ENCODE assay signal across 1 cellular context in the genomic region with DNA sequence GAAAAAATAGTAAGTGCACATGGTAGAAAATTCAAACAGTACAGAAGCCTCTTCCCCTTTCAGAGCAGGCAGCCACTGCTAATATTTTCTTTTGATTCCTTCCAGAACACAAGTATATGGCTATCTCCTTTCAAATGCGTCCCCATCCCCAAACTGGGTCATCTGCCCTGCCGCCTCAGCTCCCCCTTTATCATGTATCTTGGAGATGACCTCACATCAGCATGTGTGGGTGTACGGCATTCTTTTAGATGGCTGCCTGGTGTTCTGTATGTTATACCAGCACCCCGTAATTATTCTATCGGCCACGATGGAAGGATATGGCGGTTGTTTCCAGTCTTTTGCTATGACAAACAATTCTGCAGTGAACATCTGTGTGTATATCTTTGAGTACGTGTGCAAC.
TF ChIP-seq lines count a peak whose summit lies in the region.

No MANE protein-coding gene starts in this region.

TF ChIP-seq in SK-N-SH, 30 proteins besides CTCF, POLR2A, EP300 and RAD21 (continued from another document):
- TF ChIP-seq, protein P1, sequence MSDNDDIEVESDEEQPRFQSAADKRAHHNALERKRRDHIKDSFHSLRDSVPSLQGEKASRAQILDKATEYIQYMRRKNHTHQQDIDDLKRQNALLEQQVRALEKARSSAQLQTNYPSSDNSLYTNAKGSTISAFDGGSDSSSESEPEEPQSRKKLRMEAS (IDR thresholded peaks at IDR 0.05; ENCODE audit: low read depth), result no peak
- TF ChIP-seq CHD2 (IDR thresholded peaks at IDR 0.05; ENCODE audit: low read length, partially characterized antibody) (no peak), RFX5 (IDR thresholded peaks at IDR 0.05; ENCODE audit: low read length) (no peak), GABPA (IDR thresholded peaks at IDR 0.05; ENCODE audit: low read depth) (no peak)
- TF ChIP-seq, protein P2, sequence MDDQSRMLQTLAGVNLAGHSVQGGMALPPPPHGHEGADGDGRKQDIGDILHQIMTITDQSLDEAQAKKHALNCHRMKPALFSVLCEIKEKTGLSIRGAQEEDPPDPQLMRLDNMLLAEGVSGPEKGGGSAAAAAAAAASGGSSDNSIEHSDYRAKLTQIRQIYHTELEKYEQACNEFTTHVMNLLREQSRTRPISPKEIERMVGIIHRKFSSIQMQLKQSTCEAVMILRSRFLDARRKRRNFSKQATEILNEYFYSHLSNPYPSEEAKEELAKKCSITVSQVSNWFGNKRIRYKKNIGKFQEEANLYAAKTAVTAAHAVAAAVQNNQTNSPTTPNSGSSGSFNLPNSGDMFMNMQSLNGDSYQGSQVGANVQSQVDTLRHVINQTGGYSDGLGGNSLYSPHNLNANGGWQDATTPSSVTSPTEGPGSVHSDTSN (IDR thresholded peaks at IDR 0.05), result no peak
